Comparison of ENCODE assay signal across 15 cellular contexts in genomic region chr12:10400829-10401228, GRCh38. TPM values are rescaled to one million over a fixed set of nuclear protein-coding genes. Genes with fewer than 3 reads are reported as not detected.
"Had no signal": no experiment of that assay in that cellular context is flagged by ENCODE, and none has a peak within 500 bp of the region (broad histone marks: within the 10 kb centered on the region; RNA-seq: fewer than 3 reads in every experiment).

No MANE protein-coding gene starts in this region.

- ATAC-seq: left lobe of liver had no signal

- H2AFZ ChIP-seq: parathyroid adenoma had no signal

- DNase-seq: activated CD4-positive, alpha-beta T cell treated with anti-CD3 and anti-CD28 coated beads, Interleukin-2, amount 50 U/mL, for 1 hour; naive B cell; stimulated activated CD4-positive, alpha-beta T cell treated with anti-CD3 and anti-CD28 coated beads, Interleukin-1b, Interleukin-23, amount 100 ng/mL, for 48 hours; tibial artery had no signal

- H3K27me3 ChIP-seq: tibial artery, vagina had no signal

- H3K27ac ChIP-seq: neutrophil, parathyroid adenoma, tibial artery, vagina had no signal

- H3K4me1 ChIP-seq: parathyroid adenoma, tibial artery, vagina had no signal

- H3K9me3 Mint-ChIP-seq: activated T-helper 1 cell treated with anti-CD3 and anti-CD28 coated beads, Interleukin-12 subunit alpha, Interleukin-12 subunit beta, Interleukin-2, Interleukin-4 antibody, amounts not matched to agents 30 ng/mL and 10 ng/mL and 1 ng/mL, durations not matched to agents 14 hours and 24 hours and 36 hours had no signal

- H3K36me3 ChIP-seq: neutrophil, tibial artery, vagina had no signal

- H3K4me3 Mint-ChIP-seq: activated T-helper 1 cell treated with anti-CD3 and anti-CD28 coated beads, Interleukin-12 subunit alpha, Interleukin-12 subunit beta, Interleukin-2, Interleukin-4 antibody, amounts not matched to agents 30 ng/mL and 10 ng/mL and 1 ng/mL, durations not matched to agents 14 hours and 24 hours and 36 hours; naive B cell had no signal

- H3K9ac ChIP-seq: parathyroid adenoma had no signal

- H3K4me3 ChIP-seq: tibial artery, vagina had no signal

- H3K9me3 ChIP-seq: neutrophil, tibial artery, vagina had no signal

- H3K79me2 ChIP-seq: parathyroid adenoma had no signal

- FAIRE-seq: astrocyte, bronchial epithelial cell, endometrium, keratinocyte had no signal

- H3K27ac Mint-ChIP-seq: activated T-helper 1 cell treated with anti-CD3 and anti-CD28 coated beads, Interleukin-12 subunit alpha, Interleukin-12 subunit beta, Interleukin-2, Interleukin-4 antibody, amounts not matched to agents 30 ng/mL and 10 ng/mL and 1 ng/mL, durations not matched to agents 14 hours and 24 hours and 36 hours had no signal

RNA-seq across cellular contexts. Expression of gene KLRC4, which starts 8.7 kb away (rescaled TPM):
- total RNA-seq: activated T-helper 1 cell treated with anti-CD3 and anti-CD28 coated beads, Interleukin-12 subunit alpha, Interleukin-12 subunit beta, Interleukin-2, Interleukin-4 antibody, amounts not matched to agents 30 ng/mL and 10 ng/mL and 1 ng/mL, durations not matched to agents 14 hours and 24 hours and 36 hours; bronchial epithelial cell; left lobe of liver; lung microvascular endothelial cell; renal cortical epithelial cell; vagina had no signal
- polyA plus RNA-seq: keratinocyte had no signal

RNA-seq across cellular contexts. Expression of gene KLRK1, which starts 11.0 kb away (rescaled TPM):
- total RNA-seq: activated T-helper 1 cell treated with anti-CD3 and anti-CD28 coated beads, Interleukin-12 subunit alpha, Interleukin-12 subunit beta, Interleukin-2, Interleukin-4 antibody, amounts not matched to agents 30 ng/mL and 10 ng/mL and 1 ng/mL, durations not matched to agents 14 hours and 24 hours and 36 hours; bronchial epithelial cell; lung microvascular endothelial cell; renal cortical epithelial cell had no signal
- polyA plus RNA-seq: keratinocyte had no signal

RNA-seq across cellular contexts. Expression of gene KLRC3, which starts 19.6 kb away (rescaled TPM):
- total RNA-seq: activated T-helper 1 cell treated with anti-CD3 and anti-CD28 coated beads, Interleukin-12 subunit alpha, Interleukin-12 subunit beta, Interleukin-2, Interleukin-4 antibody, amounts not matched to agents 30 ng/mL and 10 ng/mL and 1 ng/mL, durations not matched to agents 14 hours and 24 hours and 36 hours; bronchial epithelial cell; left lobe of liver; lung microvascular endothelial cell; renal cortical epithelial cell; vagina had no signal
- polyA plus RNA-seq: keratinocyte had no signal

RNA-seq across cellular contexts. Expression of gene KLRC2, which starts 35.0 kb away (rescaled TPM):
- total RNA-seq: activated T-helper 1 cell treated with anti-CD3 and anti-CD28 coated beads, Interleukin-12 subunit alpha, Interleukin-12 subunit beta, Interleukin-2, Interleukin-4 antibody, amounts not matched to agents 30 ng/mL and 10 ng/mL and 1 ng/mL, durations not matched to agents 14 hours and 24 hours and 36 hours; bronchial epithelial cell; left lobe of liver; lung microvascular endothelial cell; renal cortical epithelial cell had no signal
- polyA plus RNA-seq: keratinocyte had no signal

RNA-seq across cellular contexts. Expression of gene KLRC1, which starts 52.3 kb away (rescaled TPM):
- total RNA-seq: astrocyte, bronchial epithelial cell, left lobe of liver, lung microvascular endothelial cell had no signal
